ENCODE assay signal across 1 cellular context in genomic region chr19:49921871-49922755, GRCh38.
TF ChIP-seq lines count a peak whose summit lies in the region.

No MANE protein-coding gene starts in this region.

TF ChIP-seq in K562, 482 proteins besides CTCF, POLR2A, EP300 and RAD21:
- TF ChIP-seq, protein P1, sequence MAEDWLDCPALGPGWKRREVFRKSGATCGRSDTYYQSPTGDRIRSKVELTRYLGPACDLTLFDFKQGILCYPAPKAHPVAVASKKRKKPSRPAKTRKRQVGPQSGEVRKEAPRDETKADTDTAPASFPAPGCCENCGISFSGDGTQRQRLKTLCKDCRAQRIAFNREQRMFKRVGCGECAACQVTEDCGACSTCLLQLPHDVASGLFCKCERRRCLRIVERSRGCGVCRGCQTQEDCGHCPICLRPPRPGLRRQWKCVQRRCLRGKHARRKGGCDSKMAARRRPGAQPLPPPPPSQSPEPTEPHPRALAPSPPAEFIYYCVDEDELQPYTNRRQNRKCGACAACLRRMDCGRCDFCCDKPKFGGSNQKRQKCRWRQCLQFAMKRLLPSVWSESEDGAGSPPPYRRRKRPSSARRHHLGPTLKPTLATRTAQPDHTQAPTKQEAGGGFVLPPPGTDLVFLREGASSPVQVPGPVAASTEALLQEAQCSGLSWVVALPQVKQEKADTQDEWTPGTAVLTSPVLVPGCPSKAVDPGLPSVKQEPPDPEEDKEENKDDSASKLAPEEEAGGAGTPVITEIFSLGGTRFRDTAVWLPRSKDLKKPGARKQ (CRISPR knock-in tag; IDR thresholded peaks at IDR 0.05): no peak
- peak; percentile 68 for TF ChIP-seq RBFOX2 (IDR thresholded peaks at IDR 0.05; ENCODE audit: low read depth, low read length)
